Comparison of ENCODE assay signal across 1 cellular context in the genomic region with DNA sequence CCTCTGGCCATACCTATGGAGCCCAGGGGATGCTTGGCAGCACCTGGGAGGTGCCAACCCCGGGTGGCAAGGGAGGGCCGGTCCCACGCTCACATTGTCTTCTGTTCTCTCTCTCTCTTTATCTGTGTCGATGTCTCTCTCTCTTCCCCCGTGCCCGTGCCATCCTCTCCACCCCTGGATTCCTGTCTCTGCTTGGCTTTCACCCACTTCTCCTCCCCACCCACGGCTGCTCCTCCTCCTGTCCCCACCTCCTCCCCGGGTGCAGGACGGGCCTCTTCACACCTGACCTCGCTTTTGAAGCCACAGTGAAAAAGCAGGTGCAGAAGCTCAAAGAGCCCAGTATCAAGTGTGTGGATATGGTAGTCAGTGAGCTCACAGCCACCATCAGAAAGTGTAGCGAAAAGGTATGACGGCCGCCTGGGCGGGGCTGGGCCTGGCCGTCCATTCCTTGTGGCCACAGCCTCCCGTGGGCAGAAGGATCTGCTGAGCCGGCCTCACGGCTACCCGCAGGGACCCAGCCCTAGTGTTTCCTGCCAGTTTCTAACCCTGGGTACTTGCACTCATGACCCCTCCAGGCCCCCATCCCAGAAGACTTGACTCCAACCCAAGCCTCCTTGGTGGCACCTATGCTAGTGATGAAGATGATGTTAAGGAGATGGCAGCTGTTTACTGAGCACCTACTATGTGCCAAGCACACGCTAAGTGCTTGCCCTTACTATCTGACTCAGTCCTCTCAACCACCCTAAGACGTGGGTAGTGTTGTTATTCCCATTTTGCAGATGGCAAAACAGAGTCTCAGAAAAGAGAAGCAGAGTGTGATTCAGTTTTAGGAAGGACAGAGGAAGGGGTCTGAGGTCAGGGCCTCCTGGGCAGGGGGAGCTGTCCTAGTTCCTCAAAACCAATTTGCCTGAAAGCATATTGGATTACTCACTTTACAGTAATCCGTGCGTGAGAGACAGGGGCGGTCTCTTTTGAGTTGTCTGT.
TF ChIP-seq lines count a peak whose summit lies in the region.

No MANE protein-coding gene starts in this region.

TF ChIP-seq in HepG2, 621 proteins besides CTCF, POLR2A, EP300 and RAD21:
- TF ChIP-seq SNAI1 (CRISPR knock-in tag; IDR thresholded peaks at IDR 0.05; ENCODE audit: borderline replicate concordance) (no peak), HDAC2 (CRISPR knock-in tag; IDR thresholded peaks at IDR 0.05) (no peak), ZBTB38 (CRISPR knock-in tag; IDR thresholded peaks at IDR 0.05) (no peak), ZNF629 (CRISPR knock-in tag; conservative IDR thresholded peaks at IDR 0.05) (peak; percentile 83), SP140L (CRISPR knock-in tag; IDR thresholded peaks at IDR 0.05; ENCODE audit: borderline replicate concordance) (no peak), MTF1 (CRISPR knock-in tag; IDR thresholded peaks at IDR 0.05) (no peak), TRIM24 (CRISPR knock-in tag; IDR thresholded peaks at IDR 0.05) (no peak), CENPT (CRISPR knock-in tag; IDR thresholded peaks at IDR 0.05; ENCODE audit: low read depth) (no peak), ZKSCAN1 (IDR thresholded peaks at IDR 0.05; ENCODE audit: low read length) (peak; percentile 52; the same call in 1 of the 2 replicates), JARID2 (CRISPR knock-in tag; IDR thresholded peaks at IDR 0.05; ENCODE audit: insufficient replicate concordance) (no peak), TSC22D2 (CRISPR knock-in tag; IDR thresholded peaks at IDR 0.05; ENCODE audit: borderline replicate concordance) (no peak), RBM39 (IDR thresholded peaks at IDR 0.05; ENCODE audit: low read depth, low read length, poor library complexity, severe bottlenecking) (no peak), NFKBIZ (CRISPR knock-in tag; IDR thresholded peaks at IDR 0.05) (no peak), SMC3 (IDR thresholded peaks at IDR 0.05; ENCODE audit: low read length) (no peak)
